8 cellular contexts compared by ENCODE assay signal in genomic region chr3:39383190-39383912, GRCh38. TPM values are rescaled to one million over a fixed set of nuclear protein-coding genes. Genes with fewer than 3 reads are reported as not detected.
DNase-seq lines count a peak whose midpoint lies in the region; ATAC-seq lines count a peak whose summit lies in the region.

SLC25A38 (plus strand) TSS chr3:39383370; CDS start chr3:39383725, 355 bp downstream.

- peak within 1 kb of the TSS in 1 of 2 experiments; percentile 89 for H3K23ac ChIP-seq in mesenchymal stem cell (ENCODE audit: low read length in 2 of 2)

- WGBS in mesenchymal stem cell = under 1% methylated on average over 63 of the region's 63 CpGs

- peak within 1 kb of the TSS; percentile 80 to 88 for H3K4ac ChIP-seq in mesenchymal stem cell (ENCODE audit: low read depth in 1 of 2, low read length in 2 of 2)

- H2BK15ac ChIP-seq in mesenchymal stem cell (ENCODE audit: low read depth, poor library complexity, severe bottlenecking) = no peak within 1 kb of the TSS

- no peaks in the 10 kb centered on the region for H3K27me3 ChIP-seq in mesenchymal stem cell (ENCODE audit: control insufficient read depth in 1 of 2, insufficient read depth in 1 of 2, low read length in 2 of 2)

- peak within 1 kb of the TSS; percentile 23 for H2AK5ac ChIP-seq in mesenchymal stem cell (ENCODE audit: low read length, severe bottlenecking)

- H3K18ac ChIP-seq in mesenchymal stem cell (ENCODE audit: low read depth in 1 of 2, low read length in 2 of 2) = peak within 1 kb of the TSS; percentile 94 to 99

- H4K8ac ChIP-seq in mesenchymal stem cell (ENCODE audit: low read length) = peak within 1 kb of the TSS; percentile 97

- H3K4me3 ChIP-seq in mesenchymal stem cell (ENCODE audit: insufficient read depth in 1 of 2, low read depth in 1 of 2, low read length in 2 of 2) = peak within 1 kb of the TSS; percentile 89 to 95

- H3K14ac ChIP-seq in mesenchymal stem cell (ENCODE audit: low read length in 2 of 2) = peak within 1 kb of the TSS in 1 of 2 experiments; percentile 94

- peaks cover 4% of the 10 kb centered on the region for H3K79me1 ChIP-seq in mesenchymal stem cell (replicated peaks; ENCODE audit: low read length, poor library complexity, severe bottlenecking)

- peak; percentile 87 for DNase-seq in AG08396 (ENCODE audit: low spot score)
- DNase-seq in activated CD4-positive, alpha-beta T cell treated with anti-CD3 and anti-CD28 coated beads for 48 hours = peak; percentile 90
- peak; percentile 87 for DNase-seq in ecto neural progenitor cell (ENCODE audit: low spot score)
- DNase-seq in mesenchymal stem cell = peak; percentile 95
- peak; percentile 41 for DNase-seq in stimulated activated CD8-positive, alpha-beta memory T cell treated with anti-CD3 and anti-CD28 coated beads, Interleukin-15, amount 100 ng/mL, for 24 hours (ENCODE audit: low read depth)
- DNase-seq in NCI-H2196 (lab: John Stamatoyannopoulos, UW; ENCODE audit: unreplicated experiment) = no peak

- H2AFZ ChIP-seq in mesenchymal stem cell (ENCODE audit: low read depth, low read length) = peak within 1 kb of the TSS; percentile 92

- H3K36me3 ChIP-seq in mesenchymal stem cell (ENCODE audit: control insufficient read depth in 1 of 2, insufficient read depth in 2 of 2, low read depth in 1 of 2, low read length in 2 of 2) = no peaks in the 10 kb centered on the region

- H2BK12ac ChIP-seq in mesenchymal stem cell (ENCODE audit: low read length in 2 of 2) = peak within 1 kb of the TSS in 1 of 2 experiments; percentile 33

- peak within 1 kb of the TSS; percentile 99 for H3K9ac ChIP-seq in mesenchymal stem cell (ENCODE audit: low read length)

- peak within 1 kb of the TSS; percentile 93 for H4K91ac ChIP-seq in mesenchymal stem cell (ENCODE audit: low read length)

- peak within 1 kb of the TSS; percentile 88 for H2BK5ac ChIP-seq in mesenchymal stem cell (ENCODE audit: low read depth, low read length, poor library complexity, severe bottlenecking)

- H3K4me1 ChIP-seq in mesenchymal stem cell (ENCODE audit: control insufficient read depth, insufficient read depth, low read depth, low read length) = peaks cover 13% of the 10 kb centered on the region

- H3K9me3 ChIP-seq in mesenchymal stem cell (ENCODE audit: control insufficient read depth, low read length) = no peaks in the 10 kb centered on the region

- peak within 1 kb of the TSS; percentile 82 for H3K4me2 ChIP-seq in mesenchymal stem cell (ENCODE audit: low read length, poor library complexity, severe bottlenecking)

- ATAC-seq in GM19324 (IDR thresholded peaks at IDR 0.05; ENCODE audit: low FRiP score, unreplicated experiment) (peak; percentile 80), HG03520 (IDR thresholded peaks at IDR 0.05; ENCODE audit: unreplicated experiment) (peak; percentile 70)

- H3K27ac ChIP-seq in mesenchymal stem cell (ENCODE audit: low read length, poor library complexity, severe bottlenecking) = peak within 1 kb of the TSS; percentile 97

- no peak within 1 kb of the TSS for H2BK120ac ChIP-seq in mesenchymal stem cell (ENCODE audit: low read depth, low read length)

RNA-seq across cellular contexts. Expression of gene SLC25A38, which starts in this region (rescaled TPM):
- polyA plus RNA-seq in mesenchymal stem cell (2013, experiment 1 of 2) = 29.8 TPM
- 29.6 TPM for polyA plus RNA-seq in mesenchymal stem cell (2013, experiment 2 of 2)
